In the genomic region with DNA sequence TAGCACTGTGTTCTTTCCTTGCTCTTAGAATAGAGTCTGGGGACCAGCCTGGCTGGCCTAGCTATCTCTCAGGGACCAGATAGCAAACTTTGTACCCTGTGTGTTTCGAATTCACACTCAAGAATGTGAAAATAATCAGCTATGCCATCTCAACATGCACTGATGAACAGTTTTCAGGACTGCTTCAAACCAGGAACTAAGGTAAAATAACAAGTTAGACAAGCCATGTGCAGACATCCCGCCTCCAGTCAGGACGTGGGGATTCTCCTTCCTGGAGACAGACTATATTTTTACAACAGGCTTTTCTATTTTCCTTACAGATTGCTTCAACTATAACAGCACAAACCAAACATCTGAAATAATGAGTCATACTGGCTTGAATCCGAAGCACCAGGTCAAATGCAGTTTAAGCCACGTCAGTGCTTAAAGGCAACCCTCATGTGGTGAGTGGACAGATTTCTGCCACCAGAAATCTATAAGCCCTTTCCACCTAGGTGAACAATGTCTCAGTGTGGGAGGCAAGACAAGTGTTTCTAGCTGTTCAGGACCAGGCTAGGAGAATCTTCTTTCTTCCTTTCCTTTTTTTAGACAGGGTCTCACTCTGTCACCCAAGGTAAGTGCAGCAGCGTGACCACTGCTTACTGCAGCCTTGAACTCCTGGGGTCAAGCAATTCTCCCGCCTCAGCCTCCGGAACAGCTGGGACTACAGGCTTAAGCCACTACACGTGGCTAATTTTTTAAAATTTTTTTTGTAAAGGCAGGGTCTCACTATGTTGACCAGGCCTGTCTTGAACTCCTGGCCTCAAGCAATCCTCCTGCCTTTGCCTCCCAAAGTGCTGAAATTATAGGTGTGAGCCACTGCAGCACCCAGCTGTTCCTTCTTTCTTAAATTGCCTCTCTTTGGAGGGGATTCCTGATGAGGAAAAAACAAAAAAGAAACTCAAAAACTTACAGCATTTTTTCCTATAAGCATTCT, we compare ENCODE assay signal across 8 cellular contexts. TPM values are rescaled to one million over a fixed set of nuclear protein-coding genes. Genes with fewer than 3 reads are reported as not detected.
DNase-seq lines count a peak whose midpoint lies in the region; ATAC-seq and TF ChIP-seq lines count a peak whose summit lies in the region.

No MANE protein-coding gene starts in this region.

- H3K27me3 ChIP-seq in left lung (no peaks in the 10 kb centered on the region), upper lobe of left lung (no peaks in the 10 kb centered on the region)
- peaks cover 7% of the 10 kb centered on the region for H3K27me3 ChIP-seq in CD4-positive, alpha-beta T cell (ENCODE audit: control insufficient read depth, insufficient read depth, low read length)

- POLR2A ChIA-PET in CD4-positive, alpha-beta T cell (lab: Charles Lee) = no interaction called here

- no peak overlapping the region for H3K4me3 Mint-ChIP-seq in CD4-positive, alpha-beta T cell

- CTCF ChIA-PET in CD4-positive, alpha-beta T cell (lab: Charles Lee) = no interaction called here

- TF ChIP-seq EP300 in upper lobe of left lung (IDR thresholded peaks at IDR 0.05) = no peak

- H3K4me1 ChIP-seq in left lung (peaks cover 22 to 45% of the 10 kb centered on the region in 2 donors), upper lobe of left lung (peaks cover 11 to 28% (median 20%) of the 10 kb centered on the region in 4 donors)

- ATAC-seq in left lung = peak; percentile 90
- ATAC-seq in upper lobe of left lung (ENCODE audit: low FRiP score in 2 of 2) = peak; percentile 75 to 89
- no peak for ATAC-seq in CD4-positive, alpha-beta T cell (ENCODE audit: poor library complexity)

- DNase-seq in LNCaP clone FGC (ENCODE audit: low read depth) (peak; percentile 81), T47D (ENCODE audit: low read depth in 1 of 2, low spot score in 1 of 2) (peak; percentile 44 to 76), left lung (no peak), upper lobe of left lung (no peak), NCI-H2107 treated with DMSO at 0.1 percent for 48 hours (lab: John Stamatoyannopoulos, UW; ENCODE audit: unreplicated experiment) (no peak), NCI-H526 treated with DMSO at 0.1 percent for 48 hours (lab: John Stamatoyannopoulos, UW) (no peak), NCI-H446 treated with DMSO at 0.1 percent for 48 hours (lab: John Stamatoyannopoulos, UW) (no peak)
- DNase-seq in CD4-positive, alpha-beta T cell = no peak

- no peak for TF ChIP-seq CTCF in LNCaP clone FGC (IDR thresholded peaks at IDR 0.05; ENCODE audit: control insufficient read depth, extremely low read depth, insufficient read depth)
- TF ChIP-seq CTCF in left lung (IDR thresholded peaks at IDR 0.05) = no peak
- TF ChIP-seq CTCF in upper lobe of left lung (IDR thresholded peaks at IDR 0.05) = no peak
- TF ChIP-seq CTCF in CD4-positive, alpha-beta T cell (IDR thresholded peaks at IDR 0.05) = no peak

- no peak overlapping the region for H3K27ac Mint-ChIP-seq in CD4-positive, alpha-beta T cell

- intact Hi-C loops in left lung (cut with DNase I) = no loop called here
- intact Hi-C loops in CD4-positive, alpha-beta T cell (cut with DNase I, micrococcal nuclease) = no loop called here

- H3K4me1 Mint-ChIP-seq in CD4-positive, alpha-beta T cell (ENCODE audit: low read depth) = no peaks in the 10 kb centered on the region

- 61 to 66% methylated on average over 9 of the region's 9 CpGs for WGBS in upper lobe of left lung, 2 donors

- no peak for TF ChIP-seq POLR2A in upper lobe of left lung (IDR thresholded peaks at IDR 0.05)

- in situ Hi-C loops in T47D (cut with HindIII; ENCODE audit: low pct_unique_long_range_greater_than_20kb, low sequenced_read_pairs) = no loop called here

- H3K9me3 ChIP-seq in left lung (no peaks in the 10 kb centered on the region), upper lobe of left lung (no peaks in the 10 kb centered on the region)
- no peaks in the 10 kb centered on the region for H3K9me3 ChIP-seq in CD4-positive, alpha-beta T cell (ENCODE audit: control insufficient read depth, low read length)

- no peaks in the 10 kb centered on the region for H3K36me3 Mint-ChIP-seq in CD4-positive, alpha-beta T cell (ENCODE audit: low read depth)

- H3K27me3 Mint-ChIP-seq in CD4-positive, alpha-beta T cell = peaks cover 24% of the 10 kb centered on the region

- no peaks in the 10 kb centered on the region for H3K9me3 Mint-ChIP-seq in CD4-positive, alpha-beta T cell

- H3K4me3 ChIP-seq in LNCaP clone FGC (ENCODE audit: low read depth, low read length) (no peak overlapping the region), left lung (no peak overlapping the region), upper lobe of left lung (no peak overlapping the region)

- peak overlapping the region; percentile 30 to 80 for H3K27ac ChIP-seq in left lung
- H3K27ac ChIP-seq in upper lobe of left lung = peak overlapping the region in 1 of 4 donors; percentile 36
- H3K27ac ChIP-seq in CD4-positive, alpha-beta T cell (ENCODE audit: low read depth, low read length) = no peak overlapping the region

- H3K36me3 ChIP-seq in left lung (no peaks in the 10 kb centered on the region), upper lobe of left lung (no peaks in the 10 kb centered on the region)

RNA-seq across cellular contexts. Expression of gene LHFPL2, which starts 53.3 kb away (rescaled TPM):
- 10 to 100 TPM; 49.3 to 89.9 TPM for total RNA-seq in left lung
- 10 to 100 TPM; 17.3 to 69.5 (median 32.9) TPM for total RNA-seq in upper lobe of left lung
- total RNA-seq in CD4-positive, alpha-beta T cell = under 1 TPM; 0.19 to 0.25 TPM

Comparison
In these comparisons a context has a peak if more than half of its experiments do, and no peak if none do; other contexts are left out.
1. DNase-seq: peak in LNCaP clone FGC (single experiment) and T47D (2 of 2); none in left lung (0 of 2), upper lobe of left lung (0 of 2), NCI-H2107 treated with DMSO at 0.1 percent for 48 hours (single experiment), NCI-H526 treated with DMSO at 0.1 percent for 48 hours (single experiment), CD4-positive, alpha-beta T cell (0 of 10) and NCI-H446 treated with DMSO at 0.1 percent for 48 hours (single experiment).
2. RNA of gene LHFPL2, which starts 53.3 kb away (total RNA-seq): 49.3 to 89.9 TPM in left lung and 17.3 to 69.5 TPM in upper lobe of left lung; 0.19 to 0.25 TPM in CD4-positive, alpha-beta T cell; every median in the first group is over 10 times any median in the second.